8 cellular contexts compared by ENCODE assay signal in the genomic region with DNA sequence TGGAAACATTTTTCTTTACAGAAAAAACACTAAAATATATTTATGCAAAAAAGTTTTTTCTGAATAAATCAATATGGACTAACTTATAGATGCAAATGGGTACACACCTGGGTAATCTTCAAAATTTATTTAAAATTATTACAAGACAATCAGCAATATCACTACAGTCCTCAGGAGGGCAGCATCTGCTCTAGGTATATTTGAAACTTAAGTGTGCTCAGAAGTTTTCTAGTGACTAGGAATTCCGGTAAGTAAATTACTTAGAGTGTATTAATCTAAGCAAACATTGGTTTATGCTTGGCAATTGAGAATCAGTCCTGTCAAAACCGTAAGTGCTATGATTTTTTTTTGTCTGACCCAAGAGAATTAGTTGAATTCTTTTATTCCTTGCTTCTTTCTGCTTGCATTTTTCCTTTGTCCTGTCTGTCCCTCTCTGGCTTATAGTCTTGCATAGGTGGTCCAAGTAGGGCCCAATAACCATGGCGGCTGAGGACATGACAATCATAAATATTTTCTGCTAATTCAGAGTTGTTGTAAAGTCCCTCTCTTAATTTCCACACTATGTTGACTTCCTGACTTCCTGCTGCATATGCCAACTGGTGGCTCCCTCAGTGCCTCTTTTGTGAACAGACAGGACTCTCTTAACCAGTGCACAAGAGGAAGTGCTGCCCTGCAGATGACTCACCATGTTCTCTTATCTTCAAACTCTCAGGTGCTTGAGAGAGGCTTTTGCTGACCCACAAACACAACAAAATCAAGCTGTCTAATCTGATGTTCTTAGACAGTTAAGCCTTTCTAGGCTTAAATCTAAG.
DNase-seq lines count a peak whose midpoint lies in the region; ATAC-seq, FAIRE-seq and TF ChIP-seq lines count a peak whose summit lies in the region.

No MANE protein-coding gene starts in this region.

- H3K27ac ChIP-seq in VCaP, result no peak overlapping the region

- no peak overlapping the region for H3K4me3 Mint-ChIP-seq in osteocyte (ENCODE audit: unreplicated experiment)

- DNase-seq in D721Med (ENCODE audit: insufficient read length, low spot score), result no peak
- DNase-seq in NCI-H2107 (lab: John Stamatoyannopoulos, UW), result peak; percentile 2
- DNase-seq in foreskin fibroblast, result peak in 1 of 2 donors; percentile 46
- no peak for DNase-seq in osteocyte (ENCODE audit: extremely low spot score, unreplicated experiment)

- H3K27me3 Mint-ChIP-seq in osteocyte (ENCODE audit: unreplicated experiment), result no peaks in the 10 kb centered on the region

- TF ChIP-seq CTCF in D721Med (IDR thresholded peaks at IDR 0.05; ENCODE audit: insufficient read depth, missing control alignments) (peak; percentile 80), VCaP (conservative IDR thresholded peaks at IDR 0.05) (peak; percentile 80), foreskin fibroblast (IDR thresholded peaks at IDR 0.05; ENCODE audit: low read depth, low read length) (peak; percentile 47), osteocyte (IDR thresholded peaks at IDR 0.05) (peak; percentile 71)

- H3K27ac Mint-ChIP-seq in osteocyte (ENCODE audit: unreplicated experiment), result no peak overlapping the region

- no peaks in the 10 kb centered on the region for H3K4me1 Mint-ChIP-seq in osteocyte (ENCODE audit: unreplicated experiment)

- H3K36me3 Mint-ChIP-seq in osteocyte (ENCODE audit: unreplicated experiment), result no peaks in the 10 kb centered on the region

- no peaks in the 10 kb centered on the region for H3K9me3 Mint-ChIP-seq in osteocyte (ENCODE audit: unreplicated experiment)

- no peak for FAIRE-seq in D721Med (lab: Jason Lieb, UNC)

- no peak overlapping the region for H3K4me3 ChIP-seq in foreskin fibroblast (ENCODE audit: low read depth in 1 of 2, low read length in 2 of 2)

- ATAC-seq in GM18907 (IDR thresholded peaks at IDR 0.05; ENCODE audit: unreplicated experiment) (peak; percentile 90), HG03097 (IDR thresholded peaks at IDR 0.05; ENCODE audit: low FRiP score, unreplicated experiment) (peak; percentile 85), HG02970 (IDR thresholded peaks at IDR 0.05; ENCODE audit: low FRiP score, unreplicated experiment) (no peak)
